8 cellular contexts compared by ENCODE assay signal in genomic region chr10:73166972-73167371, GRCh38. TPM values are rescaled to one million over a fixed set of nuclear protein-coding genes. Genes with fewer than 3 reads are reported as not detected.
DNase-seq lines count a peak whose midpoint lies in the region; ATAC-seq and TF ChIP-seq lines count a peak whose summit lies in the region.

No MANE protein-coding gene starts in this region.

- no peak for TF ChIP-seq CTCF in osteocyte (IDR thresholded peaks at IDR 0.05)

- ATAC-seq in HG03139 (IDR thresholded peaks at IDR 0.05; ENCODE audit: unreplicated experiment): no peak

- H3K27ac Mint-ChIP-seq in CD4-positive, alpha-beta memory T cell: peak overlapping the region; percentile 99 to 100 (median 100)
- H3K27ac Mint-ChIP-seq in osteocyte (ENCODE audit: unreplicated experiment): peak overlapping the region; percentile 100

- peaks cover 51% of the 10 kb centered on the region for H3K4me1 ChIP-seq in CD4-positive, alpha-beta memory T cell (ENCODE audit: insufficient read depth, low read length)
- H3K4me1 ChIP-seq in NT2/D1 (ENCODE audit: insufficient read depth, insufficient read length) (peaks cover 2% of the 10 kb centered on the region), endocrine pancreas (ENCODE audit: control insufficient read depth, insufficient read depth, low read length) (peaks cover 16% of the 10 kb centered on the region)

- CTCF ChIA-PET in CD4-positive, alpha-beta memory T cell (lab: Charles Lee; ENCODE audit: partially characterized antibody): interaction anchor here (4.3 to 4.5 kb wide), 2 partner anchors 8 to 71 kb away, joined by 39 to 63 read pairs; partner anchors contain the start of gene P4HA1

- no peaks in the 10 kb centered on the region for H3K27me3 Mint-ChIP-seq in CD4-positive, alpha-beta memory T cell
- no peaks in the 10 kb centered on the region for H3K27me3 Mint-ChIP-seq in osteocyte (ENCODE audit: unreplicated experiment)

- peak overlapping the region; percentile 83 to 85 for H3K4me3 ChIP-seq in CD4-positive, alpha-beta memory T cell (ENCODE audit: low read length in 2 of 2)
- H3K4me3 ChIP-seq in NT2/D1 (ENCODE audit: insufficient read length, low read depth) (peak overlapping the region; percentile 96), endocrine pancreas (ENCODE audit: control insufficient read depth, insufficient read depth, low read length) (peak overlapping the region; percentile 100)

- H3K27me3 ChIP-seq in CD4-positive, alpha-beta memory T cell (ENCODE audit: insufficient read depth, low read length): no peaks in the 10 kb centered on the region
- H3K27me3 ChIP-seq in NT2/D1 (ENCODE audit: insufficient read depth, insufficient read length) (no peaks in the 10 kb centered on the region), endocrine pancreas (ENCODE audit: control insufficient read depth, insufficient read depth, low read length) (no peaks in the 10 kb centered on the region)

- intact Hi-C loops in CD4-positive, alpha-beta memory T cell (cut with micrococcal nuclease): loop anchor here (5.0 kb wide), 1 partner anchor 245 kb away; the partner anchor contains the start of gene ANXA7

- DNase-seq in CD4-positive, alpha-beta memory T cell: no peak
- DNase-seq in NT2/D1 (ENCODE audit: low read depth, low spot score) (no peak), osteocyte (ENCODE audit: extremely low spot score, unreplicated experiment) (no peak), CD1c-positive myeloid dendritic cell (ENCODE audit: extremely low spot score) (no peak), NCI-H1092 (lab: John Stamatoyannopoulos, UW) (no peak), GF-D8 (lab: John Stamatoyannopoulos, UW) (no peak)

- H3K36me3 ChIP-seq in CD4-positive, alpha-beta memory T cell (ENCODE audit: insufficient read depth, low read length): peaks cover 11% of the 10 kb centered on the region
- peaks cover 20% of the 10 kb centered on the region for H3K36me3 ChIP-seq in NT2/D1 (ENCODE audit: insufficient read depth, insufficient read length, low read length)
- no peaks in the 10 kb centered on the region for H3K36me3 ChIP-seq in endocrine pancreas (ENCODE audit: control insufficient read depth, insufficient read depth, low read length)

- H3K9ac ChIP-seq in NT2/D1 (ENCODE audit: insufficient read length, low read depth) (peak overlapping the region; percentile 99), endocrine pancreas (ENCODE audit: control insufficient read depth, insufficient read depth, low read length) (no peak overlapping the region)

- H3K9me3 ChIP-seq in CD4-positive, alpha-beta memory T cell (ENCODE audit: control insufficient read depth in 1 of 2, low read length in 2 of 2): no peaks in the 10 kb centered on the region
- no peaks in the 10 kb centered on the region for H3K9me3 ChIP-seq in NT2/D1 (ENCODE audit: insufficient read depth, low read length)
- no peaks in the 10 kb centered on the region for H3K9me3 ChIP-seq in endocrine pancreas (ENCODE audit: control insufficient read depth, low read length)

- H3K9me3 Mint-ChIP-seq in CD4-positive, alpha-beta memory T cell: no peaks in the 10 kb centered on the region
- peaks cover 7% of the 10 kb centered on the region for H3K9me3 Mint-ChIP-seq in osteocyte (ENCODE audit: unreplicated experiment)

- POLR2A ChIA-PET in CD4-positive, alpha-beta memory T cell (lab: Charles Lee; ENCODE audit: partially characterized antibody): interaction anchor here (1.1 kb wide), 1 partner anchor 8 kb away, joined by 4 read pairs; no protein-coding TSS in a partner anchor

- peak overlapping the region; percentile 93 for H3K27ac ChIP-seq in CD4-positive, alpha-beta memory T cell (ENCODE audit: low read depth, low read length)

- H3K4me1 Mint-ChIP-seq in CD4-positive, alpha-beta memory T cell: peaks cover 39 to 57% (median 47%) of the 10 kb centered on the region in 4 donors
- peaks cover 33% of the 10 kb centered on the region for H3K4me1 Mint-ChIP-seq in osteocyte (ENCODE audit: unreplicated experiment)

- peak overlapping the region; percentile 97 to 100 (median 100) for H3K4me3 Mint-ChIP-seq in CD4-positive, alpha-beta memory T cell
- H3K4me3 Mint-ChIP-seq in osteocyte (ENCODE audit: unreplicated experiment): peak overlapping the region; percentile 100

- peaks cover 3 to 31% of the 10 kb centered on the region in 2 donors for H3K36me3 Mint-ChIP-seq in CD4-positive, alpha-beta memory T cell
- H3K36me3 Mint-ChIP-seq in osteocyte (ENCODE audit: unreplicated experiment): peaks cover 12% of the 10 kb centered on the region

RNA-seq across cellular contexts. Expression of gene ECD, which starts 0.8 kb away (rescaled TPM):
- total RNA-seq in CD4-positive, alpha-beta memory T cell: 10 to 100 TPM; 31.1 to 35.3 TPM
- polyA plus RNA-seq in CD4-positive, alpha-beta memory T cell: 10 to 100 TPM; 33.2 to 33.8 TPM
- 32.3 and 34.1 TPM in 2 replicates for total RNA-seq in osteocyte

RNA-seq across cellular contexts. Expression of gene FAM149B1, which starts 0.9 kb away (rescaled TPM):
- total RNA-seq in CD4-positive, alpha-beta memory T cell: 10 to 100 TPM; 18.1 to 20.5 TPM
- 1 to 10 TPM; 3.9 to 5.0 TPM for polyA plus RNA-seq in CD4-positive, alpha-beta memory T cell
- total RNA-seq in osteocyte: 21.4 TPM in 2 replicates

RNA-seq across cellular contexts. Expression of gene NUDT13, which starts 56.7 kb away (rescaled TPM):
- 1 to 10 TPM; 2.5 to 2.9 TPM for total RNA-seq in CD4-positive, alpha-beta memory T cell
- 1 to 10 TPM; 1.4 to 1.6 TPM for polyA plus RNA-seq in CD4-positive, alpha-beta memory T cell
- 2.8 and 3.2 TPM in 2 replicates for total RNA-seq in osteocyte
